24 cellular contexts compared by ENCODE assay signal in genomic region chr11:101600948-101601347, GRCh38. TPM values are rescaled to one million over a fixed set of nuclear protein-coding genes. Genes with fewer than 3 reads are reported as not detected.
"Had no signal": no experiment of that assay in that cellular context is flagged by ENCODE, and none has a peak within 500 bp of the region (broad histone marks: within the 10 kb centered on the region; RNA-seq: fewer than 3 reads in every experiment).

No MANE protein-coding gene starts in this region.

- H3K9me3 ChIP-seq: colonic mucosa, esophagus muscularis mucosa, esophagus squamous epithelium, gastrocnemius medialis, gastroesophageal sphincter, heart left ventricle had no signal

- H3K4me3 ChIP-seq: colonic mucosa, coronary artery, dorsolateral prefrontal cortex, esophagus muscularis mucosa, esophagus squamous epithelium, gastrocnemius medialis, gastroesophageal sphincter, heart left ventricle had no signal

- H3K36me3 ChIP-seq: colonic mucosa, esophagus muscularis mucosa, esophagus squamous epithelium, gastrocnemius medialis, gastroesophageal sphincter, heart left ventricle had no signal

- ATAC-seq: effector memory CD8-positive, alpha-beta T cell; esophagus mucosa; foreskin keratinocyte; gastrocnemius medialis; gastroesophageal sphincter had no signal

- H3K27ac ChIP-seq: colonic mucosa, coronary artery, dorsolateral prefrontal cortex, epithelial cell of prostate, esophagus muscularis mucosa, esophagus squamous epithelium, foreskin keratinocyte, gastrocnemius medialis, gastroesophageal sphincter had no signal

- H3K27me3 ChIP-seq: colonic mucosa, dorsolateral prefrontal cortex, esophagus muscularis mucosa, esophagus squamous epithelium, foreskin keratinocyte, gastrocnemius medialis, gastroesophageal sphincter, heart left ventricle had no signal

- H3K4me1 ChIP-seq: colonic mucosa, esophagus muscularis mucosa, esophagus squamous epithelium, foreskin keratinocyte, gastrocnemius medialis, gastroesophageal sphincter, heart left ventricle had no signal

- DNase-seq: colonic mucosa; cortex of kidney; dermis blood vessel endothelial cell; dorsolateral prefrontal cortex; effector CD4-positive, alpha-beta T cell; effector CD8-positive, alpha-beta T cell; effector memory CD4-positive, alpha-beta T cell; effector memory CD8-positive, alpha-beta T cell; endodermal cell; erythroblast; esophagus squamous epithelium; foreskin fibroblast; foreskin keratinocyte; foreskin melanocyte; gastrocnemius medialis; glutamatergic neuron; head of caudate nucleus; heart left ventricle had no signal

RNA-seq across cellular contexts. Expression of gene TRPC6, which starts 17.1 kb away (rescaled TPM):
- total RNA-seq: endothelial cell of umbilical vein had no signal
- polyA plus RNA-seq: endothelial cell of umbilical vein had no signal
